Comparison of ENCODE assay signal across 20 cellular contexts in the genomic region with DNA sequence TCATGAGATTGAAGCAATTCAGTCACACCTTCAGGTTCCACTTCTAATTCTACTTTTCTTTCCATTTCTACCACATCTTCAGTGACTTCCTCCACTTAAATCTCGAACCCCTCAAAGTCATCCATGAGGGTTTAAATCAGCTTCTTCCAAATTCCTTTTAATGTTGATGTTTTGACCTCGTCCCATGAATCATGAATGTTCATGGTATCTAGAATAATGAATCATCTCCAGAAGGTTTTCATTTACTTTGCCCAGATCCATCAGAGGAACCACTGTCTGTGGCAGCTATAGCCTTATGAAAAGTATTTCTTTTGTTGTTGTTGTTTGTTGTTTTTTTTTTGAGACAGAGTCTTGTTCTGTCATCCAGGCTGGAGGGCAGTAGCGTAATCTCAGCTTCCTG.
"Had no signal": no experiment of that assay in that cellular context is flagged by ENCODE, and none has a peak within 500 bp of the region (broad histone marks: within the 10 kb centered on the region; RNA-seq: fewer than 3 reads in every experiment).

No MANE protein-coding gene starts in this region.

- H3K4me1 ChIP-seq: esophagus squamous epithelium, pancreas, right atrium auricular region had no signal

- H3K27me3 ChIP-seq: esophagus squamous epithelium, pancreas, right atrium auricular region had no signal

- DNase-seq: activated B cell treated with CpG ODN at 0.5 μM for 24 hours; activated CD4-positive, alpha-beta T cell treated with anti-CD3 and anti-CD28 coated beads for 48 hours; activated CD8-positive, alpha-beta memory T cell treated with anti-CD3 and anti-CD28 coated beads, Interleukin-2, amount 50 U/mL, for 48 hours; activated gamma-delta T cell; activated naive CD8-positive, alpha-beta T cell treated with anti-CD3 and anti-CD28 coated beads for 36 hours; activated T-cell treated with anti-CD3 and anti-CD28 coated beads, Interleukin-2, amount 50 U/mL, for 72 hours; cortex of kidney; effector CD8-positive, alpha-beta T cell; esophagus squamous epithelium; mammary epithelial cell; mucosa of descending colon; naive thymus-derived CD4-positive, alpha-beta T cell; pancreas; stimulated activated CD4-positive, alpha-beta T cell treated with anti-CD3 and anti-CD28 coated beads, Interleukin-15, amount 100 ng/mL, for 24 hours; stimulated activated CD4-positive, alpha-beta T cell treated with anti-CD3 and anti-CD28 coated beads, Interleukin-4, amount 100 ng/mL, for 1 hour; stimulated activated naive B cell treated with anti-CD40 and anti-IgM and Interleukin-4, amounts not matched to agents 10 μg/mL and 1 μg/mL and 100 μg/mL, for 72 hours; T-helper 17 cell had no signal

- ATAC-seq: activated T-cell treated with anti-CD3 and anti-CD28 coated beads, Interleukin-2, amount 50 U/mL, for 72 hours; left lobe of liver; mucosa of descending colon; naive thymus-derived CD4-positive, alpha-beta T cell; pancreas; stimulated activated naive B cell treated with anti-CD40 and anti-IgM and Interleukin-4, amounts not matched to agents 10 μg/mL and 1 μg/mL and 100 μg/mL, for 72 hours; T-helper 17 cell had no signal

- H3K4me3 ChIP-seq: esophagus squamous epithelium, mucosa of descending colon, pancreas, right atrium auricular region, skin epidermis had no signal

- H3K9me3 ChIP-seq: esophagus squamous epithelium, mucosa of descending colon, pancreas, right atrium auricular region had no signal
